In genomic region chr11:810040-810567, GRCh38 we compare ENCODE assay signal across 1 cellular context.
TF ChIP-seq lines count a peak whose summit lies in the region.

No MANE protein-coding gene starts in this region.

TF ChIP-seq in GM23338, 12 proteins besides CTCF, POLR2A, EP300 and RAD21 (continued from another document):
- no peak for TF ChIP-seq ZNF462 (CRISPR knock-in tag; IDR thresholded peaks at IDR 0.05)
- TF ChIP-seq EZH2 (IDR thresholded peaks at IDR 0.05; ENCODE audit: low read depth, unreplicated experiment), result no peak
- TF ChIP-seq STAT1 (IDR thresholded peaks at IDR 0.05; ENCODE audit: unreplicated experiment), result no peak
- TF ChIP-seq CREB1 (CRISPR knock-in tag; IDR thresholded peaks at IDR 0.05; ENCODE audit: low read depth), result no peak
- no peak for TF ChIP-seq POLR2AphosphoS5 (IDR thresholded peaks at IDR 0.05; ENCODE audit: low read depth)
- TF ChIP-seq ETS1 (IDR thresholded peaks at IDR 0.05), result no peak
- no peak for TF ChIP-seq REST (IDR thresholded peaks at IDR 0.05; ENCODE audit: unreplicated experiment)
- no peak for TF ChIP-seq JUNB (IDR thresholded peaks at IDR 0.05; ENCODE audit: unreplicated experiment)
- TF ChIP-seq NANOG (IDR thresholded peaks at IDR 0.05; ENCODE audit: borderline replicate concordance), result no peak
